Comparison of ENCODE assay signal across 19 cellular contexts in the genomic region with DNA sequence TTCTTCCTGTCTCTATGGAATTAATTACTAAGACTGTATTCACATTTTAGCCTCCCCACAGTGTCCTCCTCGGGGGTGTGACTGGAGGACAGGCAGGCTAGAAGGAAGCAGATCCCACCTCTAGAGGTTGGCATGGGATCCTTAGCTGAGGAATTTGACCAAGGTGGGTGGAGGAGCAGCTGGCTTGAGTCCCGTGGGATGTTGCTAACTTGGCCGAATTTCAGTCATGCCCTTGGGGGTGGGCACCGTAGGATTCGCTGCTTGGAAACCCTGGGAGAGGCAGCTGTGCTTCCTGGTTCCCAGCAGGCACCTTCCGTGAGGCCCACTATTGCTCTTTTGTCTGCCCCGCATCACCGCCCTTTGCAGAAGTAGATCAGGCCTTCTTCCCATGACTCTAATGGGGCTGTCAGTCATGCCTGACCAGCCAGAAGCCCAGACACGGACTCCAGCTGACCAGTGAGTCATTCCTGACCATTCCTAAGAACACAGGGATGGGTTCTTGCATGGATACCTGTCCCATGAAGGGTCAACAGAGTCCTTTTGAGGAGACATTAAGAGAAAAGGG.
A peak's percentile ranks its signal among the peaks of the same experiment; 100 is the strongest.
DNase-seq lines count a peak whose midpoint lies in the region; TF ChIP-seq lines count a peak whose summit lies in the region.
"Had no signal": no experiment of that assay in that cellular context is flagged by ENCODE, and none has a peak within 500 bp of the region (broad histone marks: within the 10 kb centered on the region; RNA-seq: fewer than 3 reads in every experiment).

No MANE protein-coding gene starts in this region.

- H3K4me3 Mint-ChIP-seq in endodermal cell (no peak overlapping the region), neural progenitor cell (no peak overlapping the region)
- H3K4me3 Mint-ChIP-seq: CD4-positive, alpha-beta memory T cell had no signal

- H3K9me3 ChIP-seq in endodermal cell (ENCODE audit: control insufficient read depth, low read length) (no peaks in the 10 kb centered on the region), neural progenitor cell (ENCODE audit: low read depth) (no peaks in the 10 kb centered on the region), left ventricle myocardium inferior (replicated peaks) (no peaks in the 10 kb centered on the region)

- TF ChIP-seq CTCF in endodermal cell (conservative IDR thresholded peaks at IDR 0.05) = no peak
- no peak for TF ChIP-seq CTCF in kidney epithelial cell (IDR thresholded peaks at IDR 0.05; ENCODE audit: insufficient read depth, low read length, poor library complexity, severe bottlenecking)
- no peak for TF ChIP-seq CTCF in neural progenitor cell (IDR thresholded peaks at IDR 0.05)
- TF ChIP-seq CTCF in left ventricle myocardium inferior (IDR thresholded peaks at IDR 0.05; ENCODE audit: borderline replicate concordance) = no peak
- no peak for TF ChIP-seq CTCF in GM10248 (IDR thresholded peaks at IDR 0.05; ENCODE audit: control extremely low read depth, extremely low read depth, low read depth, missing control alignments)

- intact Hi-C loops in left ventricle myocardium inferior (cut with micrococcal nuclease) = no loop called here

- DNase-seq in Caki2 (ENCODE audit: low read depth) (peak; percentile 96), endodermal cell (no peak), kidney epithelial cell (ENCODE audit: low read depth) (peak; percentile 89), neural progenitor cell (ENCODE audit: low spot score) (no peak), HuH-7 (ENCODE audit: low spot score) (no peak), left ventricle myocardium inferior (no peak), GM10248 (ENCODE audit: extremely low spot score) (no peak), occipital lobe (lab: John Stamatoyannopoulos, UW) (no peak)
- DNase-seq: CD4-positive, alpha-beta memory T cell; DMS53; EL; GOT3; KG1; MV-4-11; NCI-H1694 treated with DMSO at 0.1 percent for 48 hours; NCI-H526; PC-3 had no signal

- H3K4me1 Mint-ChIP-seq in endodermal cell (no peaks in the 10 kb centered on the region), neural progenitor cell (peaks cover 8% of the 10 kb centered on the region)
- H3K4me1 Mint-ChIP-seq: CD4-positive, alpha-beta memory T cell had no signal

- 79 to 92% methylated on average over 8 to 9 of the region's 9 CpGs for WGBS in endodermal cell (ENCODE audit: insufficient coverage in 1 of 2, insufficient read length in 1 of 2), 2 experiments

- no peak overlapping the region for H3K9ac ChIP-seq in endodermal cell (ENCODE audit: extremely low read depth, low read length, poor library complexity, severe bottlenecking)
- no peak overlapping the region for H3K9ac ChIP-seq in neural progenitor cell
- H3K9ac ChIP-seq: BLaER1 had no signal

- H3K36me3 Mint-ChIP-seq in endodermal cell (ENCODE audit: low read depth) (peaks cover 13% of the 10 kb centered on the region), neural progenitor cell (peaks cover 35% of the 10 kb centered on the region)
- H3K36me3 Mint-ChIP-seq: CD4-positive, alpha-beta memory T cell had no signal

- no peak overlapping the region for H2AFZ ChIP-seq in neural progenitor cell (replicated peaks)

- H3K4me2 ChIP-seq in neural progenitor cell = no peak overlapping the region
- H3K4me2 ChIP-seq: BLaER1 had no signal

- POLR2A ChIA-PET in GM10248 (lab: Yijun Ruan, JAX) = no interaction called here

- CTCF ChIA-PET in GM10248 (lab: Yijun Ruan, JAX) = no interaction called here

- H3K27me3 Mint-ChIP-seq in endodermal cell (ENCODE audit: insufficient read depth) (no peaks in the 10 kb centered on the region), neural progenitor cell (ENCODE audit: insufficient read depth, low read depth) (no peaks in the 10 kb centered on the region)
- H3K27me3 Mint-ChIP-seq: CD4-positive, alpha-beta memory T cell had no signal

- H4K20me1 ChIP-seq in neural progenitor cell (ENCODE audit: low read depth) = no peaks in the 10 kb centered on the region
- H4K20me1 ChIP-seq: BLaER1 had no signal

- H3K79me2 ChIP-seq in neural progenitor cell (ENCODE audit: low read depth) = no peaks in the 10 kb centered on the region

- H3K27ac ChIP-seq in endodermal cell (ENCODE audit: low read depth, low read length) (peak overlapping the region; percentile 19), neural progenitor cell (no peak overlapping the region), left ventricle myocardium inferior (replicated peaks) (no peak overlapping the region)
- H3K27ac ChIP-seq: BLaER1, RWPE1 had no signal

- H3K36me3 ChIP-seq in endodermal cell (ENCODE audit: control insufficient read depth, insufficient read depth, low read length) (no peaks in the 10 kb centered on the region), kidney epithelial cell (ENCODE audit: control insufficient read depth, insufficient read depth, low read length) (peaks cover 1% of the 10 kb centered on the region), neural progenitor cell (no peaks in the 10 kb centered on the region), left ventricle myocardium inferior (peaks cover 9% of the 10 kb centered on the region)

- H3K27me3 ChIP-seq in endodermal cell (ENCODE audit: control insufficient read depth, insufficient read depth, low read length, poor library complexity, severe bottlenecking) (no peaks in the 10 kb centered on the region), kidney epithelial cell (ENCODE audit: control insufficient read depth, insufficient read depth, low read length) (no peaks in the 10 kb centered on the region), neural progenitor cell (no peaks in the 10 kb centered on the region), left ventricle myocardium inferior (ENCODE audit: low read depth) (no peaks in the 10 kb centered on the region)
- H3K27me3 ChIP-seq: BLaER1 had no signal

- H3F3A ChIP-seq in neural progenitor cell (ENCODE audit: low read depth) = no peaks in the 10 kb centered on the region

- in situ Hi-C loops in Caki2 (cut with HindIII; ENCODE audit: low pct_unique_long_range_greater_than_20kb, low sequenced_read_pairs) = no loop called here

- H3K4me3 ChIP-seq in endodermal cell (ENCODE audit: low read length) (no peak overlapping the region), kidney epithelial cell (ENCODE audit: low read depth, low read length) (no peak overlapping the region), neural progenitor cell (no peak overlapping the region), left ventricle myocardium inferior (no peak overlapping the region)
- H3K4me3 ChIP-seq: BLaER1 had no signal

- no peaks in the 10 kb centered on the region for H3K4me1 ChIP-seq in endodermal cell (ENCODE audit: control insufficient read depth, insufficient read depth, low read length)
- no peaks in the 10 kb centered on the region for H3K4me1 ChIP-seq in neural progenitor cell
- H3K4me1 ChIP-seq in left ventricle myocardium inferior = peaks cover 19% of the 10 kb centered on the region
- H3K4me1 ChIP-seq: BLaER1 had no signal

- H3K9me3 Mint-ChIP-seq in endodermal cell = peaks cover 11% of the 10 kb centered on the region
- H3K9me3 Mint-ChIP-seq in neural progenitor cell = peaks cover 14% of the 10 kb centered on the region

- H3K27ac Mint-ChIP-seq in endodermal cell (no peak overlapping the region), neural progenitor cell (peak overlapping the region; percentile 22)
- H3K27ac Mint-ChIP-seq: CD4-positive, alpha-beta memory T cell had no signal

Comparison
In these comparisons a context has a peak if more than half of its experiments do, and no peak if none do; other contexts are left out.
1. DNase-seq: peak in Caki2 (single experiment) and kidney epithelial cell (single experiment); none in endodermal cell (single experiment), neural progenitor cell (single experiment), HuH-7 (single experiment), left ventricle myocardium inferior (single experiment), GM10248 (single experiment) and occipital lobe (single experiment).